In genomic region chr1:63368131-63368530, GRCh38 we compare ENCODE assay signal across 8 cellular contexts. TPM values are rescaled to one million over a fixed set of nuclear protein-coding genes. Genes with fewer than 3 reads are reported as not detected.
DNase-seq lines count a peak whose midpoint lies in the region; ATAC-seq and TF ChIP-seq lines count a peak whose summit lies in the region.

No MANE protein-coding gene starts in this region.

- peaks cover 9% of the 10 kb centered on the region for H3K4me1 Mint-ChIP-seq in activated T-helper 17 cell treated with anti-CD3 and anti-CD28 coated beads, Interleukin-2, amount 50 U/mL, for 72 hours

- H3K9me3 ChIP-seq in iPS-20b (ENCODE audit: insufficient read depth, low read depth, low read length) (no peaks in the 10 kb centered on the region), suprapubic skin (no peaks in the 10 kb centered on the region)

- 4% methylated on average over 10 of the region's 10 CpGs for WGBS in suprapubic skin

- H3K36me3 Mint-ChIP-seq in activated T-helper 17 cell treated with anti-CD3 and anti-CD28 coated beads, Interleukin-2, amount 50 U/mL, for 72 hours (ENCODE audit: low read depth), result peaks cover 26% of the 10 kb centered on the region

- H3K27me3 ChIP-seq in iPS-20b (ENCODE audit: insufficient read depth, low read length) (peaks cover 11% of the 10 kb centered on the region; the same call in 1 of the 2 replicates), suprapubic skin (no peaks in the 10 kb centered on the region)

- H3K4me3 ChIP-seq in iPS-20b (ENCODE audit: low read length) (peak overlapping the region; percentile 85), suprapubic skin (peak overlapping the region; percentile 94)

- H3K36me3 ChIP-seq in iPS-20b (ENCODE audit: insufficient read depth, low read depth, low read length) (peaks cover 21% of the 10 kb centered on the region; the same call in 1 of the 2 replicates), suprapubic skin (peaks cover 21% of the 10 kb centered on the region)

- peak overlapping the region; percentile 93 for H3K9ac ChIP-seq in iPS-20b (ENCODE audit: low read depth, low read length)

- no peaks in the 10 kb centered on the region for H3K9me3 Mint-ChIP-seq in activated T-helper 17 cell treated with anti-CD3 and anti-CD28 coated beads, Interleukin-2, amount 50 U/mL, for 72 hours

- peak; percentile 2 for ATAC-seq in HG03432 (IDR thresholded peaks at IDR 0.05; ENCODE audit: unreplicated experiment)
- no peak for ATAC-seq in activated T-helper 17 cell treated with anti-CD3 and anti-CD28 coated beads, Interleukin-2, amount 50 U/mL, for 72 hours (replicated peaks)
- no peak for ATAC-seq in HG02840 (IDR thresholded peaks at IDR 0.05; ENCODE audit: low FRiP score, unreplicated experiment)

- H3K27ac Mint-ChIP-seq in activated T-helper 17 cell treated with anti-CD3 and anti-CD28 coated beads, Interleukin-2, amount 50 U/mL, for 72 hours, result peak overlapping the region; percentile 93

- no peak for TF ChIP-seq EP300 in suprapubic skin (IDR thresholded peaks at IDR 0.05)

- H3K4me1 ChIP-seq in iPS-20b (ENCODE audit: insufficient read depth, low read length) (no peaks in the 10 kb centered on the region), suprapubic skin (peaks cover 14% of the 10 kb centered on the region)

- H3K27ac ChIP-seq in iPS-20b (ENCODE audit: low read length) (no peak overlapping the region), suprapubic skin (peak overlapping the region; percentile 85)

- H3K27me3 Mint-ChIP-seq in activated T-helper 17 cell treated with anti-CD3 and anti-CD28 coated beads, Interleukin-2, amount 50 U/mL, for 72 hours, result no peaks in the 10 kb centered on the region

- peak overlapping the region; percentile 96 for H3K4me3 Mint-ChIP-seq in activated T-helper 17 cell treated with anti-CD3 and anti-CD28 coated beads, Interleukin-2, amount 50 U/mL, for 72 hours

- no peak for TF ChIP-seq CTCF in suprapubic skin (IDR thresholded peaks at IDR 0.05)

- DNase-seq in activated CD4-positive, alpha-beta T cell treated with anti-CD3 and anti-CD28 coated beads for 48 hours, result peak; percentile 5
- DNase-seq in activated CD4-positive, alpha-beta T cell treated with anti-CD3 and anti-CD28 coated beads, Interleukin-2, amount 50 U/mL, for 4 hours, result no peak
- DNase-seq in suprapubic skin (ENCODE audit: low spot score in 2 of 2) (no peak), AG08395 (ENCODE audit: low spot score) (no peak)

- TF ChIP-seq POLR2A in suprapubic skin (IDR thresholded peaks at IDR 0.05), result no peak

RNA-seq across cellular contexts. Expression of gene ALG6, which starts 0.7 kb away (rescaled TPM):
- total RNA-seq in activated T-helper 17 cell treated with anti-CD3 and anti-CD28 coated beads, Interleukin-2, amount 50 U/mL, for 72 hours, result 10 to 100 TPM; 18.1 to 20.4 TPM
- total RNA-seq in suprapubic skin, result 10 to 100 TPM in 3 of 4 donors, 1 to 10 TPM in 1; 10.0 to 45.0 (median 17.6) TPM

RNA-seq across cellular contexts. Expression of gene FOXD3, which starts 45.8 kb away (rescaled TPM):
- not detected for total RNA-seq in activated T-helper 17 cell treated with anti-CD3 and anti-CD28 coated beads, Interleukin-2, amount 50 U/mL, for 72 hours
- 1 to 10 TPM in 2 of 4 donors, under 1 TPM in 1, not detected in 1; 0.26 to 2.8 (median 1.5) TPM for total RNA-seq in suprapubic skin
